Comparison of ENCODE assay signal across 9 cellular contexts in the genomic region with DNA sequence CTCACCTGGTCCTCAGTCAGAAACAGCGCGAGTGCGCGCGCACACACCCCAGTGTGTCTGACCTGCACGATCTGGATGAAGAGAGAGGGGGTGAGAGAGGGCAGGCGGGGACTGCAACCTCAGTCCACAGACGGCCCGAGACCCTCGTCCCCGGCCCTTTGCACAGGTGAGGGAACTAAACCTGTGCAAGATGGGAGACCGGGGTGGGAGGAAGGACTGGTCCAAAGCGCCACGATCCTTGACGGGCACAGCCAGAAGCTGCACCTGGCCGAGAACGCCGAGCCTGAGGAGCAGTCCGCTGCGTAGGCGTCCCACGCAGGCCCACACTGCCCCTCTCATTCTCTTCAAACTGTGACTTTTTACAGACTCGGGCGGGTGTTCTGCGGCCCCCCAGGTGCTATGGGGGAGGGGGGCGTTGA. TPM values are rescaled to one million over a fixed set of nuclear protein-coding genes. Genes with fewer than 3 reads are reported as not detected.
DNase-seq lines count a peak whose midpoint lies in the region; ATAC-seq, FAIRE-seq and TF ChIP-seq lines count a peak whose summit lies in the region.
"Had no signal": no experiment of that assay in that cellular context is flagged by ENCODE, and none has a peak within 500 bp of the region (broad histone marks: within the 10 kb centered on the region; RNA-seq: fewer than 3 reads in every experiment).

No MANE protein-coding gene starts in this region.

- no peaks in the 10 kb centered on the region for H3K9me3 ChIP-seq in keratinocyte (ENCODE audit: control insufficient read depth, low read depth, low read length)
- H3K9me3 ChIP-seq in suprapubic skin: no peaks in the 10 kb centered on the region

- H3K36me3 Mint-ChIP-seq in T-helper 1 cell treated with Interleukin-12 subunit alpha and Interleukin-12 subunit beta and Interleukin-4 antibody, amounts not matched to agents 30 μg/mL and 1 μg/mL, for 36 hours (ENCODE audit: low read depth): peaks cover 2% of the 10 kb centered on the region
- peaks cover 37% of the 10 kb centered on the region for H3K36me3 Mint-ChIP-seq in activated T-helper 2 cell treated with anti-CD3 and anti-CD28 coated beads, Interferon-gamma antibody, Interleukin-2, Interleukin-4, amounts not matched to agents 10 μg/mL and 5 μg/mL and 100 μg/mL, durations not matched to agents 14 hours and 24 hours and 36 hours (ENCODE audit: low read depth)

- H3K4me2 ChIP-seq in keratinocyte (ENCODE audit: control insufficient read depth, extremely low read depth, insufficient read depth, low read depth, low read length): peak overlapping the region; percentile 98

- intact Hi-C loops in activated T-helper 2 cell treated with anti-CD3 and anti-CD28 coated beads, Interferon-gamma antibody, Interleukin-2, Interleukin-4, amounts not matched to agents 10 μg/mL and 5 μg/mL and 100 μg/mL, durations not matched to agents 14 hours and 24 hours and 36 hours (cut with micrococcal nuclease): loop anchor here (5.0 to 10.0 kb wide), 3 partner anchors 47 to 610 kb away; partner anchors contain the start of genes BSDC1, LCK, S100PBP and YARS1

- peak overlapping the region; percentile 31 for H3K27ac Mint-ChIP-seq in T-helper 1 cell treated with Interleukin-12 subunit alpha and Interleukin-12 subunit beta and Interleukin-4 antibody, amounts not matched to agents 30 μg/mL and 1 μg/mL, for 36 hours
- H3K27ac Mint-ChIP-seq in activated T-helper 2 cell treated with anti-CD3 and anti-CD28 coated beads, Interferon-gamma antibody, Interleukin-2, Interleukin-4, amounts not matched to agents 10 μg/mL and 5 μg/mL and 100 μg/mL, durations not matched to agents 14 hours and 24 hours and 36 hours: peak overlapping the region; percentile 28

- H3K27me3 ChIP-seq in keratinocyte (ENCODE audit: control insufficient read depth, extremely low read depth, insufficient read depth, low read length) (no peaks in the 10 kb centered on the region), suprapubic skin (no peaks in the 10 kb centered on the region)

- no peak for ATAC-seq in HG03571 (IDR thresholded peaks at IDR 0.05; ENCODE audit: unreplicated experiment)
- no peak for ATAC-seq in GM18873 (IDR thresholded peaks at IDR 0.05; ENCODE audit: low FRiP score, unreplicated experiment)

- DNase-seq in T-helper 1 cell: no peak
- DNase-seq in activated T-helper 2 cell treated with anti-CD3 and anti-CD28 coated beads, Interferon-gamma antibody, Interleukin-2, Interleukin-4, amounts not matched to agents 10 μg/mL and 5 μg/mL and 100 μg/mL, durations not matched to agents 14 hours and 24 hours and 36 hours (ENCODE audit: low spot score): no peak
- no peak for DNase-seq in keratinocyte (ENCODE audit: low read depth, low spot score)
- DNase-seq in suprapubic skin (ENCODE audit: low spot score in 2 of 2): no peak
- no peak for DNase-seq in NCI-H1436 treated with DMSO at 0.1 percent for 48 hours (lab: John Stamatoyannopoulos, UW)

- no peaks in the 10 kb centered on the region for H3K79me2 ChIP-seq in keratinocyte (ENCODE audit: control insufficient read depth, insufficient read depth, low read length)

- peak overlapping the region; percentile 65 for H3K27ac ChIP-seq in keratinocyte (ENCODE audit: control insufficient read depth, insufficient read depth, low read length)
- H3K27ac ChIP-seq in suprapubic skin: no peak overlapping the region

- no peak for TF ChIP-seq POLR2A in suprapubic skin (IDR thresholded peaks at IDR 0.05)

- peak overlapping the region; percentile 79 for H2AFZ ChIP-seq in keratinocyte (ENCODE audit: control insufficient read depth, low read length)

- no peak for FAIRE-seq in keratinocyte (lab: Jason Lieb, UNC)

- H3K27me3 Mint-ChIP-seq in T-helper 1 cell treated with Interleukin-12 subunit alpha and Interleukin-12 subunit beta and Interleukin-4 antibody, amounts not matched to agents 30 μg/mL and 1 μg/mL, for 36 hours (ENCODE audit: low read depth): no peaks in the 10 kb centered on the region
- H3K27me3 Mint-ChIP-seq in activated T-helper 2 cell treated with anti-CD3 and anti-CD28 coated beads, Interferon-gamma antibody, Interleukin-2, Interleukin-4, amounts not matched to agents 10 μg/mL and 5 μg/mL and 100 μg/mL, durations not matched to agents 14 hours and 24 hours and 36 hours (ENCODE audit: low read depth): no peaks in the 10 kb centered on the region

- peaks cover 23% of the 10 kb centered on the region for H3K4me1 ChIP-seq in keratinocyte (ENCODE audit: control insufficient read depth, extremely low read depth, insufficient read depth, low read length)
- peaks cover 45% of the 10 kb centered on the region for H3K4me1 ChIP-seq in suprapubic skin

- no peaks in the 10 kb centered on the region for H3K9me3 Mint-ChIP-seq in T-helper 1 cell treated with Interleukin-12 subunit alpha and Interleukin-12 subunit beta and Interleukin-4 antibody, amounts not matched to agents 30 μg/mL and 1 μg/mL, for 36 hours
- no peaks in the 10 kb centered on the region for H3K9me3 Mint-ChIP-seq in activated T-helper 2 cell treated with anti-CD3 and anti-CD28 coated beads, Interferon-gamma antibody, Interleukin-2, Interleukin-4, amounts not matched to agents 10 μg/mL and 5 μg/mL and 100 μg/mL, durations not matched to agents 14 hours and 24 hours and 36 hours

- H4K20me1 ChIP-seq in keratinocyte (ENCODE audit: control insufficient read depth, extremely low read depth, insufficient read depth, low read length): no peaks in the 10 kb centered on the region

- H3K4me3 Mint-ChIP-seq in T-helper 1 cell treated with Interleukin-12 subunit alpha and Interleukin-12 subunit beta and Interleukin-4 antibody, amounts not matched to agents 30 μg/mL and 1 μg/mL, for 36 hours: peak overlapping the region; percentile 83
- peak overlapping the region; percentile 87 for H3K4me3 Mint-ChIP-seq in activated T-helper 2 cell treated with anti-CD3 and anti-CD28 coated beads, Interferon-gamma antibody, Interleukin-2, Interleukin-4, amounts not matched to agents 10 μg/mL and 5 μg/mL and 100 μg/mL, durations not matched to agents 14 hours and 24 hours and 36 hours (ENCODE audit: low read depth)

- no peak for TF ChIP-seq EP300 in suprapubic skin (IDR thresholded peaks at IDR 0.05)

- dilution Hi-C loops in keratinocyte (cut with MboI; ENCODE audit: extremely low pct_ligation_motif_present, low sequenced_read_pairs): no loop called here

- peaks cover 31% of the 10 kb centered on the region for H3K4me1 Mint-ChIP-seq in T-helper 1 cell treated with Interleukin-12 subunit alpha and Interleukin-12 subunit beta and Interleukin-4 antibody, amounts not matched to agents 30 μg/mL and 1 μg/mL, for 36 hours (ENCODE audit: low read depth)
- H3K4me1 Mint-ChIP-seq in activated T-helper 2 cell treated with anti-CD3 and anti-CD28 coated beads, Interferon-gamma antibody, Interleukin-2, Interleukin-4, amounts not matched to agents 10 μg/mL and 5 μg/mL and 100 μg/mL, durations not matched to agents 14 hours and 24 hours and 36 hours (ENCODE audit: low read depth): peaks cover 34% of the 10 kb centered on the region

- TF ChIP-seq CTCF in keratinocyte (optimal IDR thresholded peaks at IDR 0.05 in 1 of 3, IDR thresholded peaks at IDR 0.05 in 1 of 3, conservative IDR thresholded peaks at IDR 0.05 in 1 of 3; ENCODE audit: extremely low read depth in 1 of 3, insufficient read depth in 2 of 3, low read length in 3 of 3) (no peak), suprapubic skin (IDR thresholded peaks at IDR 0.05) (no peak)

- H3K4me3 ChIP-seq in keratinocyte (ENCODE audit: control insufficient read depth in 2 of 3, extremely low read depth in 1 of 3, insufficient read depth in 2 of 3, low read depth in 1 of 3, low read length in 3 of 3): peak overlapping the region; percentile 62 to 93 (median 78)
- H3K4me3 ChIP-seq in suprapubic skin: peak overlapping the region; percentile 72

- peak overlapping the region; percentile 93 for H3K9ac ChIP-seq in keratinocyte (ENCODE audit: control insufficient read depth, extremely low read depth, insufficient read depth, low read length)

- 31% methylated on average over 25 of the region's 26 CpGs for WGBS in suprapubic skin

- H3K36me3 ChIP-seq in keratinocyte (ENCODE audit: control insufficient read depth in 2 of 2, extremely low read depth in 1 of 2, insufficient read depth in 2 of 2, low read length in 2 of 2) (peaks cover 0 to 3% of the 10 kb centered on the region in 2 experiments), suprapubic skin (no peaks in the 10 kb centered on the region)

- no peaks in the 10 kb centered on the region for H3K9me1 ChIP-seq in keratinocyte (ENCODE audit: control insufficient read depth, extremely low read depth, insufficient read depth, low read length)

RNA-seq across cellular contexts. Expression of gene IQCC, which starts 0.5 kb away (rescaled TPM):
- total RNA-seq in activated T-helper 2 cell treated with anti-CD3 and anti-CD28 coated beads, Interferon-gamma antibody, Interleukin-2, Interleukin-4, amounts not matched to agents 10 μg/mL and 5 μg/mL and 100 μg/mL, durations not matched to agents 14 hours and 24 hours and 36 hours: 5.0 and 5.4 TPM in 2 replicates
- 1.2 to 2.3 TPM (median 1.5 TPM) in 3 replicates for polyA plus RNA-seq in keratinocyte
- 1.1 TPM for polyA plus RNA-seq in keratinocyte (2011; ENCODE audit: low read depth)
- 0.89 and 0.90 TPM in 2 replicates for polyA plus RNA-seq in keratinocyte (2011; cell fraction: cytosol; rRNA removed)
- 1.2 and 1.3 TPM in 2 replicates for polyA plus RNA-seq in keratinocyte (2011; cell fraction: nucleus; rRNA removed)
- polyA plus RNA-seq in keratinocyte (2012; ENCODE audit: low replicate concordance): 1.7 TPM in 2 replicates
- polyA minus RNA-seq in keratinocyte: 0.59 to 2.0 TPM (median 0.75 TPM) in 3 replicates
- not detected for polyA minus RNA-seq in keratinocyte (2011; cell fraction: cytosol; rRNA and poly(A)+ RNA removed)
- 0.62 and 0.63 TPM in 2 replicates for polyA minus RNA-seq in keratinocyte (2011; cell fraction: nucleus; rRNA and poly(A)+ RNA removed)
- 1 to 10 TPM; 1.7 to 4.4 (median 3.7) TPM for total RNA-seq in suprapubic skin

RNA-seq across cellular contexts. Expression of gene DCDC2B, which starts 3.9 kb away (rescaled TPM):
- 0.14 TPM in 1 of 2 replicates, not detected in the other for total RNA-seq in activated T-helper 2 cell treated with anti-CD3 and anti-CD28 coated beads, Interferon-gamma antibody, Interleukin-2, Interleukin-4, amounts not matched to agents 10 μg/mL and 5 μg/mL and 100 μg/mL, durations not matched to agents 14 hours and 24 hours and 36 hours
- polyA plus RNA-seq in keratinocyte: not detected in 3 replicates
- not detected for polyA plus RNA-seq in keratinocyte (2011; ENCODE audit: low read depth)
- not detected in 2 replicates for polyA plus RNA-seq in keratinocyte (2011; cell fraction: cytosol; rRNA removed)
- not detected in 2 replicates for polyA plus RNA-seq in keratinocyte (2011; cell fraction: nucleus; rRNA removed)
- not detected in 2 replicates for polyA plus RNA-seq in keratinocyte (2012; ENCODE audit: low replicate concordance)
- not detected in 3 replicates for polyA minus RNA-seq in keratinocyte
- not detected for polyA minus RNA-seq in keratinocyte (2011; cell fraction: cytosol; rRNA and poly(A)+ RNA removed)
- polyA minus RNA-seq in keratinocyte (2011; cell fraction: nucleus; rRNA and poly(A)+ RNA removed): not detected in 2 replicates
- not detected for total RNA-seq in suprapubic skin
- total RNA-seq: pulmonary artery endothelial cell had no signal

RNA-seq across cellular contexts. Expression of gene CCDC28B, which starts 4.6 kb away (rescaled TPM):
- total RNA-seq in activated T-helper 2 cell treated with anti-CD3 and anti-CD28 coated beads, Interferon-gamma antibody, Interleukin-2, Interleukin-4, amounts not matched to agents 10 μg/mL and 5 μg/mL and 100 μg/mL, durations not matched to agents 14 hours and 24 hours and 36 hours: 39.1 and 44.0 TPM in 2 replicates
- polyA plus RNA-seq in keratinocyte: 3.6 to 4.5 TPM (median 3.8 TPM) in 3 replicates
- polyA plus RNA-seq in keratinocyte (2011; ENCODE audit: low read depth): 0.74 TPM
- polyA plus RNA-seq in keratinocyte (2011; cell fraction: cytosol; rRNA removed): 1.8 and 4.2 TPM in 2 replicates
- polyA plus RNA-seq in keratinocyte (2011; cell fraction: nucleus; rRNA removed): 1.6 and 1.8 TPM in 2 replicates
- polyA plus RNA-seq in keratinocyte (2012; ENCODE audit: low replicate concordance): 4.4 and 7.5 TPM in 2 replicates
- 1.0 to 2.3 TPM (median 1.2 TPM) in 3 replicates for polyA minus RNA-seq in keratinocyte
- 2.3 TPM for polyA minus RNA-seq in keratinocyte (2011; cell fraction: cytosol; rRNA and poly(A)+ RNA removed)
- polyA minus RNA-seq in keratinocyte (2011; cell fraction: nucleus; rRNA and poly(A)+ RNA removed): 0.95 and 1.7 TPM in 2 replicates
- 1 to 10 TPM in 3 of 4 donors, under 1 TPM in 1; 0.72 to 3.5 (median 2.0) TPM for total RNA-seq in suprapubic skin

RNA-seq across cellular contexts. Expression of gene TMEM234, which starts 17.2 kb away (rescaled TPM):
- total RNA-seq in activated T-helper 2 cell treated with anti-CD3 and anti-CD28 coated beads, Interferon-gamma antibody, Interleukin-2, Interleukin-4, amounts not matched to agents 10 μg/mL and 5 μg/mL and 100 μg/mL, durations not matched to agents 14 hours and 24 hours and 36 hours: 10.7 and 12.1 TPM in 2 replicates
- 14.4 to 20.1 TPM (median 16.9 TPM) in 3 replicates for polyA plus RNA-seq in keratinocyte
- polyA plus RNA-seq in keratinocyte (2011; ENCODE audit: low read depth): 5.4 TPM
- polyA plus RNA-seq in keratinocyte (2011; cell fraction: cytosol; rRNA removed): 10.2 and 12.5 TPM in 2 replicates
- 49.0 and 52.4 TPM in 2 replicates for polyA plus RNA-seq in keratinocyte (2011; cell fraction: nucleus; rRNA removed)
- polyA plus RNA-seq in keratinocyte (2012; ENCODE audit: low replicate concordance): 8.1 and 16.7 TPM in 2 replicates
- polyA minus RNA-seq in keratinocyte: 15.2 to 20.5 TPM (median 19.9 TPM) in 3 replicates
- polyA minus RNA-seq in keratinocyte (2011; cell fraction: cytosol; rRNA and poly(A)+ RNA removed): 4.2 TPM
- polyA minus RNA-seq in keratinocyte (2011; cell fraction: nucleus; rRNA and poly(A)+ RNA removed): 16.4 and 17.4 TPM in 2 replicates
- 10 to 100 TPM in 2 of 4 donors, 1 to 10 TPM in 2; 7.7 to 18.7 (median 12.6) TPM for total RNA-seq in suprapubic skin

RNA-seq across cellular contexts. Expression of gene EIF3I, which starts 17.3 kb away (rescaled TPM):
- 287 and 293 TPM in 2 replicates for total RNA-seq in activated T-helper 2 cell treated with anti-CD3 and anti-CD28 coated beads, Interferon-gamma antibody, Interleukin-2, Interleukin-4, amounts not matched to agents 10 μg/mL and 5 μg/mL and 100 μg/mL, durations not matched to agents 14 hours and 24 hours and 36 hours
- 319 to 655 TPM (median 388 TPM) in 3 replicates for polyA plus RNA-seq in keratinocyte
- polyA plus RNA-seq in keratinocyte (2011; ENCODE audit: low read depth): 987 TPM
- polyA plus RNA-seq in keratinocyte (2011; cell fraction: cytosol; rRNA removed): 458 and 512 TPM in 2 replicates
- polyA plus RNA-seq in keratinocyte (2011; cell fraction: nucleus; rRNA removed): 198 and 213 TPM in 2 replicates
- polyA plus RNA-seq in keratinocyte (2012; ENCODE audit: low replicate concordance): 223 and 320 TPM in 2 replicates
- 431 to 641 TPM (median 535 TPM) in 3 replicates for polyA minus RNA-seq in keratinocyte
- 186 TPM for polyA minus RNA-seq in keratinocyte (2011; cell fraction: cytosol; rRNA and poly(A)+ RNA removed)
- polyA minus RNA-seq in keratinocyte (2011; cell fraction: nucleus; rRNA and poly(A)+ RNA removed): 82.8 and 99.2 TPM in 2 replicates
- 100 to 1,000 TPM in 3 of 4 donors, 10 to 100 TPM in 1; 98.8 to 211 (median 178) TPM for total RNA-seq in suprapubic skin
